Comparison of ENCODE assay signal across 1 cellular context in the genomic region with DNA sequence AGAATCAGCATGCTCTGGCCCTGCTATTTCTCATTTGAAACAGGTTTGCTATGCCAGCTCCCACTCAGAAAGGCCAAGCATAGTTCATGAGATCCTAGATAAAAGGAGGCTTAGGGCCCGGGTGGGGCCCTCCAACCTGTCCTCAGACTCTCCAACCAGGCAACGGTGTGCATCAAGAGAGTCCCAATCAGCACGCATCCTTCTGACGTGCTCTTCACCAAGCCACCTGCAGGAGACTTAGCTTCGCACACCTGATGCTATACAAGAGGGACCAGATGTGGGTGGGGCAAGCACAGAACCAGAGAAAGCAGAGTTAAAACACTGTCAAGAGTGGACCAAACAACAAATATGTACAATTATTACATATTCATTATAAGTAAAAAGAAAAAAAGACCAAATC.
TF ChIP-seq lines count a peak whose summit lies in the region.

No MANE protein-coding gene starts in this region.

TF ChIP-seq in HCT116, 20 proteins besides CTCF, POLR2A, EP300 and RAD21:
- TF ChIP-seq, protein P1, sequence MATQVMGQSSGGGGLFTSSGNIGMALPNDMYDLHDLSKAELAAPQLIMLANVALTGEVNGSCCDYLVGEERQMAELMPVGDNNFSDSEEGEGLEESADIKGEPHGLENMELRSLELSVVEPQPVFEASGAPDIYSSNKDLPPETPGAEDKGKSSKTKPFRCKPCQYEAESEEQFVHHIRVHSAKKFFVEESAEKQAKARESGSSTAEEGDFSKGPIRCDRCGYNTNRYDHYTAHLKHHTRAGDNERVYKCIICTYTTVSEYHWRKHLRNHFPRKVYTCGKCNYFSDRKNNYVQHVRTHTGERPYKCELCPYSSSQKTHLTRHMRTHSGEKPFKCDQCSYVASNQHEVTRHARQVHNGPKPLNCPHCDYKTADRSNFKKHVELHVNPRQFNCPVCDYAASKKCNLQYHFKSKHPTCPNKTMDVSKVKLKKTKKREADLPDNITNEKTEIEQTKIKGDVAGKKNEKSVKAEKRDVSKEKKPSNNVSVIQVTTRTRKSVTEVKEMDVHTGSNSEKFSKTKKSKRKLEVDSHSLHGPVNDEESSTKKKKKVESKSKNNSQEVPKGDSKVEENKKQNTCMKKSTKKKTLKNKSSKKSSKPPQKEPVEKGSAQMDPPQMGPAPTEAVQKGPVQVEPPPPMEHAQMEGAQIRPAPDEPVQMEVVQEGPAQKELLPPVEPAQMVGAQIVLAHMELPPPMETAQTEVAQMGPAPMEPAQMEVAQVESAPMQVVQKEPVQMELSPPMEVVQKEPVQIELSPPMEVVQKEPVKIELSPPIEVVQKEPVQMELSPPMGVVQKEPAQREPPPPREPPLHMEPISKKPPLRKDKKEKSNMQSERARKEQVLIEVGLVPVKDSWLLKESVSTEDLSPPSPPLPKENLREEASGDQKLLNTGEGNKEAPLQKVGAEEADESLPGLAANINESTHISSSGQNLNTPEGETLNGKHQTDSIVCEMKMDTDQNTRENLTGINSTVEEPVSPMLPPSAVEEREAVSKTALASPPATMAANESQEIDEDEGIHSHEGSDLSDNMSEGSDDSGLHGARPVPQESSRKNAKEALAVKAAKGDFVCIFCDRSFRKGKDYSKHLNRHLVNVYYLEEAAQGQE (IDR thresholded peaks at IDR 0.05; ENCODE audit: low read depth): no peak
- TF ChIP-seq TCF7L2 (IDR thresholded peaks at IDR 0.05; ENCODE audit: borderline replicate concordance, extremely low read depth, insufficient read depth, insufficient read length) (no peak), ZFX (IDR thresholded peaks at IDR 0.05) (no peak), FOSL1 (IDR thresholded peaks at IDR 0.05; ENCODE audit: low read depth) (no peak), JUND (IDR thresholded peaks at IDR 0.05) (no peak), POLR2AphosphoS5 (IDR thresholded peaks at IDR 0.05; ENCODE audit: low read depth, low read length) (no peak), CEBPB (IDR thresholded peaks at IDR 0.05; ENCODE audit: low read depth) (no peak), EGR1 (IDR thresholded peaks at IDR 0.05; ENCODE audit: low read depth) (no peak), SIN3A (IDR thresholded peaks at IDR 0.05; ENCODE audit: low read depth) (no peak), CBX3 (IDR thresholded peaks at IDR 0.05; ENCODE audit: low read depth) (no peak), ELF1 (IDR thresholded peaks at IDR 0.05; ENCODE audit: borderline replicate concordance, low read depth) (no peak), SP1 (IDR thresholded peaks at IDR 0.05; ENCODE audit: low read depth) (no peak), EZH2 (IDR thresholded peaks at IDR 0.05) (no peak)
- TF ChIP-seq, protein P2, sequence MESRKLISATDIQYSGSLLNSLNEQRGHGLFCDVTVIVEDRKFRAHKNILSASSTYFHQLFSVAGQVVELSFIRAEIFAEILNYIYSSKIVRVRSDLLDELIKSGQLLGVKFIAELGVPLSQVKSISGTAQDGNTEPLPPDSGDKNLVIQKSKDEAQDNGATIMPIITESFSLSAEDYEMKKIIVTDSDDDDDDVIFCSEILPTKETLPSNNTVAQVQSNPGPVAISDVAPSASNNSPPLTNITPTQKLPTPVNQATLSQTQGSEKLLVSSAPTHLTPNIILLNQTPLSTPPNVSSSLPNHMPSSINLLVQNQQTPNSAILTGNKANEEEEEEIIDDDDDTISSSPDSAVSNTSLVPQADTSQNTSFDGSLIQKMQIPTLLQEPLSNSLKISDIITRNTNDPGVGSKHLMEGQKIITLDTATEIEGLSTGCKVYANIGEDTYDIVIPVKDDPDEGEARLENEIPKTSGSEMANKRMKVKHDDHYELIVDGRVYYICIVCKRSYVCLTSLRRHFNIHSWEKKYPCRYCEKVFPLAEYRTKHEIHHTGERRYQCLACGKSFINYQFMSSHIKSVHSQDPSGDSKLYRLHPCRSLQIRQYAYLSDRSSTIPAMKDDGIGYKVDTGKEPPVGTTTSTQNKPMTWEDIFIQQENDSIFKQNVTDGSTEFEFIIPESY (IDR thresholded peaks at IDR 0.05; ENCODE audit: extremely low read depth, insufficient replicate concordance, low read length): no peak
- TF ChIP-seq, protein P3, sequence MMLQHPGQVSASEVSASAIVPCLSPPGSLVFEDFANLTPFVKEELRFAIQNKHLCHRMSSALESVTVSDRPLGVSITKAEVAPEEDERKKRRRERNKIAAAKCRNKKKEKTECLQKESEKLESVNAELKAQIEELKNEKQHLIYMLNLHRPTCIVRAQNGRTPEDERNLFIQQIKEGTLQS (IDR thresholded peaks at IDR 0.05): no peak
